ENCODE assay signal across 21 cellular contexts in genomic region chr11:113884361-113884836, GRCh38. TPM values are rescaled to one million over a fixed set of nuclear protein-coding genes. Genes with fewer than 3 reads are reported as not detected.
DNase-seq lines count a peak whose midpoint lies in the region; ATAC-seq and TF ChIP-seq lines count a peak whose summit lies in the region.
"Had no signal": no experiment of that assay in that cellular context is flagged by ENCODE, and none has a peak within 500 bp of the region (broad histone marks: within the 10 kb centered on the region; RNA-seq: fewer than 3 reads in every experiment).

No MANE protein-coding gene starts in this region.

- H3K27me3 ChIP-seq in trophoblast cell (ENCODE audit: insufficient read depth, low read length): no peaks in the 10 kb centered on the region
- H3K27me3 ChIP-seq: gastroesophageal sphincter, left lung, Peyer's patch, sigmoid colon had no signal

- H3K23ac ChIP-seq in trophoblast cell (ENCODE audit: low read length): no peak overlapping the region

- peaks cover 4% of the 10 kb centered on the region for H3K9me3 Mint-ChIP-seq in WTC11
- no peaks in the 10 kb centered on the region for H3K9me3 Mint-ChIP-seq in stimulated activated naive B cell treated with anti-CD40 and anti-IgM and Interleukin-4, amounts not matched to agents 10 μg/mL and 1 μg/mL and 100 μg/mL, for 72 hours
- H3K9me3 Mint-ChIP-seq: activated naive CD8-positive, alpha-beta T cell treated with anti-CD3 and anti-CD28 coated beads, Interleukin-2, amount 50 U/mL, for 24 hours; nephron; stimulated activated naive CD8-positive, alpha-beta T cell treated with anti-CD3 and anti-CD28 coated beads, Interleukin-15, amount 100 ng/mL, for 72 hours had no signal

- H3K27ac Mint-ChIP-seq in WTC11: peak overlapping the region; percentile 70
- H3K27ac Mint-ChIP-seq in stimulated activated naive B cell treated with anti-CD40 and anti-IgM and Interleukin-4, amounts not matched to agents 10 μg/mL and 1 μg/mL and 100 μg/mL, for 72 hours: no peak overlapping the region
- H3K27ac Mint-ChIP-seq: activated naive CD8-positive, alpha-beta T cell treated with anti-CD3 and anti-CD28 coated beads, Interleukin-2, amount 50 U/mL, for 24 hours; stimulated activated naive CD8-positive, alpha-beta T cell treated with anti-CD3 and anti-CD28 coated beads, Interleukin-15, amount 100 ng/mL, for 72 hours had no signal

- H3K36me3 Mint-ChIP-seq in WTC11: peaks cover 5% of the 10 kb centered on the region
- no peaks in the 10 kb centered on the region for H3K36me3 Mint-ChIP-seq in stimulated activated naive B cell treated with anti-CD40 and anti-IgM and Interleukin-4, amounts not matched to agents 10 μg/mL and 1 μg/mL and 100 μg/mL, for 72 hours

- no peak for TF ChIP-seq CTCF in WTC11 (IDR thresholded peaks at IDR 0.05)
- no peak for TF ChIP-seq CTCF in fibroblast of the aortic adventitia (IDR thresholded peaks at IDR 0.05; ENCODE audit: insufficient read depth, low read length)
- TF ChIP-seq CTCF in GM20000 (IDR thresholded peaks at IDR 0.05; ENCODE audit: extremely low read depth, missing control alignments): no peak

- no peaks in the 10 kb centered on the region; the same call in 1 of the 2 replicates for H3K27me3 Mint-ChIP-seq in WTC11 (ENCODE audit: low read depth)
- H3K27me3 Mint-ChIP-seq in stimulated activated naive B cell treated with anti-CD40 and anti-IgM and Interleukin-4, amounts not matched to agents 10 μg/mL and 1 μg/mL and 100 μg/mL, for 72 hours: no peaks in the 10 kb centered on the region
- H3K27me3 Mint-ChIP-seq: activated naive CD8-positive, alpha-beta T cell treated with anti-CD3 and anti-CD28 coated beads, Interleukin-2, amount 50 U/mL, for 24 hours; stimulated activated naive CD8-positive, alpha-beta T cell treated with anti-CD3 and anti-CD28 coated beads, Interleukin-15, amount 100 ng/mL, for 72 hours had no signal

- no peak overlapping the region for H3K18ac ChIP-seq in trophoblast cell (ENCODE audit: low read length)

- H2BK12ac ChIP-seq in trophoblast cell (ENCODE audit: low read length): no peak overlapping the region

- POLR2A ChIA-PET in WTC11 (lab: Charles Lee): interaction anchor here (0.6 to 2.1 kb wide), 5 partner anchors 9 to 95 kb away, joined by 3 to 12 read pairs (median 4); partner anchors contain the start of gene USP28

- H3K4me1 ChIP-seq in trophoblast cell (ENCODE audit: control insufficient read depth in 1 of 2, insufficient read depth in 2 of 2, low read length in 2 of 2): peaks cover 0 to 5% of the 10 kb centered on the region in 2 experiments
- H3K4me1 ChIP-seq: gastroesophageal sphincter, left lung, Peyer's patch, sigmoid colon had no signal

- H3K9me3 ChIP-seq in trophoblast cell (ENCODE audit: insufficient read depth, low read depth, low read length): no peaks in the 10 kb centered on the region
- H3K9me3 ChIP-seq: gastroesophageal sphincter, left lung, Peyer's patch, sigmoid colon had no signal

- H4K91ac ChIP-seq in trophoblast cell (ENCODE audit: low read depth, low read length): peak overlapping the region; percentile 19

- H2AFZ ChIP-seq in trophoblast cell (ENCODE audit: insufficient read depth, low read length, poor library complexity): no peak overlapping the region

- H3K79me2 ChIP-seq in trophoblast cell (ENCODE audit: control insufficient read depth, insufficient read depth, low read length, poor library complexity): no peaks in the 10 kb centered on the region

- CTCF ChIA-PET in WTC11 (lab: Charles Lee): interaction anchor here (0.6 to 3.0 kb wide), 5 partner anchors 12 to 433 kb away, joined by 3 to 25 read pairs (median 3); no protein-coding TSS in a partner anchor

- H4K12ac ChIP-seq in trophoblast cell (ENCODE audit: low read depth, low read length): no peak overlapping the region

- no peak overlapping the region for H3K14ac ChIP-seq in trophoblast cell (ENCODE audit: low read length)

- peaks cover 4% of the 10 kb centered on the region for H3K79me1 ChIP-seq in trophoblast cell (ENCODE audit: low read length)

- DNase-seq in H4 (ENCODE audit: low spot score) (peak; percentile 52), WTC11 (ENCODE audit: low spot score) (peak; percentile 59), fibroblast of the aortic adventitia (ENCODE audit: low read depth) (peak; percentile 48), trophoblast cell (peak; percentile 64 to 80), GM20000 (ENCODE audit: low spot score) (no peak)
- no peak for DNase-seq in stimulated activated naive B cell treated with anti-CD40 and anti-IgM and Interleukin-4, amounts not matched to agents 10 μg/mL and 1 μg/mL and 100 μg/mL, for 72 hours
- DNase-seq: activated naive CD8-positive, alpha-beta T cell treated with anti-CD3 and anti-CD28 coated beads, Interleukin-2, amount 50 U/mL, for 24 hours; activated T-cell treated with anti-CD3 and anti-CD28 coated beads, Interleukin-2, amount 50 U/mL, for 1 hour; C1 segment of cervical spinal cord; left lung; NCI-H1436 treated with DMSO at 0.1 percent for 48 hours; NCI-H510A treated with DMSO at 0.1 percent for 48 hours; Peyer's patch; sigmoid colon; stimulated activated naive CD8-positive, alpha-beta T cell treated with anti-CD3 and anti-CD28 coated beads, Interleukin-15, amount 100 ng/mL, for 72 hours; T-helper 1 cell had no signal

- peak overlapping the region; percentile 4 for H3K27ac ChIP-seq in trophoblast cell (ENCODE audit: low read depth, low read length)
- H3K27ac ChIP-seq: gastroesophageal sphincter, left lung, Peyer's patch, sigmoid colon had no signal

- H2AK5ac ChIP-seq in trophoblast cell (ENCODE audit: low read length): no peak overlapping the region

- H3K4me1 Mint-ChIP-seq in WTC11: peaks cover 21% of the 10 kb centered on the region
- no peaks in the 10 kb centered on the region for H3K4me1 Mint-ChIP-seq in stimulated activated naive B cell treated with anti-CD40 and anti-IgM and Interleukin-4, amounts not matched to agents 10 μg/mL and 1 μg/mL and 100 μg/mL, for 72 hours
- H3K4me1 Mint-ChIP-seq: activated naive CD8-positive, alpha-beta T cell treated with anti-CD3 and anti-CD28 coated beads, Interleukin-2, amount 50 U/mL, for 24 hours; stimulated activated naive CD8-positive, alpha-beta T cell treated with anti-CD3 and anti-CD28 coated beads, Interleukin-15, amount 100 ng/mL, for 72 hours had no signal

- no peaks in the 10 kb centered on the region for H3K36me3 ChIP-seq in trophoblast cell (ENCODE audit: control insufficient read depth in 1 of 2, insufficient read depth in 2 of 2, low read length in 2 of 2)
- H3K36me3 ChIP-seq: gastroesophageal sphincter, left lung, Peyer's patch, sigmoid colon had no signal

- no peak overlapping the region for H3K4me2 ChIP-seq in trophoblast cell (ENCODE audit: low read length)

- H4K8ac ChIP-seq in trophoblast cell (ENCODE audit: low read depth, low read length): no peak overlapping the region

- no peak overlapping the region for H3K4me3 Mint-ChIP-seq in WTC11
- no peak overlapping the region for H3K4me3 Mint-ChIP-seq in stimulated activated naive B cell treated with anti-CD40 and anti-IgM and Interleukin-4, amounts not matched to agents 10 μg/mL and 1 μg/mL and 100 μg/mL, for 72 hours
- H3K4me3 Mint-ChIP-seq: activated naive CD8-positive, alpha-beta T cell treated with anti-CD3 and anti-CD28 coated beads, Interleukin-2, amount 50 U/mL, for 24 hours; nephron; stimulated activated naive CD8-positive, alpha-beta T cell treated with anti-CD3 and anti-CD28 coated beads, Interleukin-15, amount 100 ng/mL, for 72 hours had no signal

- H2BK120ac ChIP-seq in trophoblast cell (ENCODE audit: insufficient read depth, low read length, poor library complexity): no peak overlapping the region

- no CpG with 5 or more reads among the region's 7 CpGs for WGBS in trophoblast cell (ENCODE audit: extremely low coverage, insufficient coverage, insufficient read length)

- ATAC-seq in WTC11: peak; percentile 81
- ATAC-seq in GM21423 (IDR thresholded peaks at IDR 0.05; ENCODE audit: unreplicated experiment): no peak
- no peak for ATAC-seq in stimulated activated naive B cell treated with anti-CD40 and anti-IgM and Interleukin-4, amounts not matched to agents 10 μg/mL and 1 μg/mL and 100 μg/mL, for 72 hours (replicated peaks)
- no peak for ATAC-seq in HG02642 (IDR thresholded peaks at IDR 0.05; ENCODE audit: poor library complexity, unreplicated experiment)
- ATAC-seq: activated naive CD8-positive, alpha-beta T cell treated with anti-CD3 and anti-CD28 coated beads, Interleukin-2, amount 50 U/mL, for 24 hours; gastroesophageal sphincter; left lung; stimulated activated naive CD8-positive, alpha-beta T cell treated with anti-CD3 and anti-CD28 coated beads, Interleukin-15, amount 100 ng/mL, for 72 hours had no signal

- H3K4ac ChIP-seq in trophoblast cell (ENCODE audit: low read depth, low read length): no peak overlapping the region

- H2BK5ac ChIP-seq in trophoblast cell (ENCODE audit: low read depth, low read length, poor library complexity): no peak overlapping the region

- H3K9ac ChIP-seq in trophoblast cell (ENCODE audit: low read length): no peak overlapping the region

- no peak overlapping the region for H3K4me3 ChIP-seq in fibroblast of the aortic adventitia (ENCODE audit: low read depth, low read length)
- no peak overlapping the region for H3K4me3 ChIP-seq in trophoblast cell (ENCODE audit: low read depth, low read length)
- H3K4me3 ChIP-seq: gastroesophageal sphincter, left lung, Peyer's patch, sigmoid colon had no signal

RNA-seq across cellular contexts. Expression of gene USP28, which starts 9.0 kb away (rescaled TPM):
- 20.5 and 32.0 TPM in 2 replicates for total RNA-seq in H4 (2014; rRNA removed; shearing (Covaris generic))
- total RNA-seq in WTC11 (2021): 129 to 142 TPM (median 138 TPM) in 3 replicates
- 11.0 and 22.4 TPM in 2 replicates for total RNA-seq in fibroblast of the aortic adventitia (ENCODE audit: low replicate concordance)
- 20.5 and 22.3 TPM in 2 replicates for polyA plus RNA-seq in trophoblast cell (2013)

RNA-seq across cellular contexts. Expression of gene HTR3B, which starts 20.2 kb away (rescaled TPM):
- total RNA-seq in H4 (2014; rRNA removed; shearing (Covaris generic)): not detected in 2 replicates
- total RNA-seq in WTC11 (2021) (not detected in 3 replicates), fibroblast of the aortic adventitia (ENCODE audit: low replicate concordance) (not detected in 2 replicates)
- not detected in 2 replicates for polyA plus RNA-seq in trophoblast cell (2013)
- total RNA-seq: dermis microvascular lymphatic vessel endothelial cell, gastroesophageal sphincter, left lung, sigmoid colon had no signal

Comparison
In these comparisons a context has a peak if more than half of its experiments do, and no peak if none do; other contexts are left out.
1. DNase-seq: peak in H4 (single experiment), WTC11 (single experiment), fibroblast of the aortic adventitia (single experiment) and trophoblast cell (2 of 2); none in GM20000 (single experiment) and stimulated activated naive B cell treated with anti-CD40 and anti-IgM and Interleukin-4, amounts not matched to agents 10 μg/mL and 1 μg/mL and 100 μg/mL, for 72 hours (single experiment).